10 cellular contexts compared by ENCODE assay signal in genomic region chr17:65554568-65555223, GRCh38. TPM values are rescaled to one million over a fixed set of nuclear protein-coding genes. Genes with fewer than 3 reads are reported as not detected.
DNase-seq lines count a peak whose midpoint lies in the region; FAIRE-seq and TF ChIP-seq lines count a peak whose summit lies in the region.
"Had no signal": no experiment of that assay in that cellular context is flagged by ENCODE, and none has a peak within 500 bp of the region (broad histone marks: within the 10 kb centered on the region; RNA-seq: fewer than 3 reads in every experiment).

No MANE protein-coding gene starts in this region.

- TF ChIP-seq CTCF in fibroblast of mammary gland (conservative IDR thresholded peaks at IDR 0.05; ENCODE audit: control insufficient read depth, insufficient read depth, low read depth, low read length) = peak; percentile 18
- TF ChIP-seq CTCF in neural crest cell (conservative IDR thresholded peaks at IDR 0.05) = peak; percentile 17

- H3K4me1 ChIP-seq in CD8-positive, alpha-beta memory T cell (ENCODE audit: insufficient read depth, low read length) = peaks cover 36% of the 10 kb centered on the region

- DNase-seq in CD8-positive, alpha-beta memory T cell = no peak
- DNase-seq in NCI-H510A (lab: John Stamatoyannopoulos, UW) (peak; percentile 69), fibroblast of mammary gland (ENCODE audit: low read depth) (peak; percentile 38), neural crest cell (ENCODE audit: low read depth, low spot score) (no peak), NCI-H2227 (lab: John Stamatoyannopoulos, UW; ENCODE audit: unreplicated experiment) (no peak), H54 (ENCODE audit: insufficient read length, low spot score) (no peak), NCI-H1694 (lab: John Stamatoyannopoulos, UW) (no peak)
- DNase-seq in stimulated activated CD8-positive, alpha-beta memory T cell treated with anti-CD3 and anti-CD28 coated beads, Interleukin-4, amount 100 ng/mL, for 48 hours = no peak

- H3K27me3 ChIP-seq in CD8-positive, alpha-beta memory T cell (ENCODE audit: insufficient read depth, low read length, poor library complexity, severe bottlenecking) = no peaks in the 10 kb centered on the region

- H3K36me3 Mint-ChIP-seq in CD8-positive, alpha-beta memory T cell = peaks cover 0 to 25% (median 8%) of the 10 kb centered on the region in 3 donors
- peaks cover 25% of the 10 kb centered on the region for H3K36me3 Mint-ChIP-seq in neural crest cell (ENCODE audit: low read depth)

- H3K36me3 ChIP-seq in CD8-positive, alpha-beta memory T cell (ENCODE audit: insufficient read depth, low read length) = no peaks in the 10 kb centered on the region

- peaks cover 23 to 39% (median 34%) of the 10 kb centered on the region in 3 donors for H3K4me1 Mint-ChIP-seq in CD8-positive, alpha-beta memory T cell
- peaks cover 38% of the 10 kb centered on the region for H3K4me1 Mint-ChIP-seq in neural crest cell

- no peaks in the 10 kb centered on the region for H3K9me3 ChIP-seq in CD8-positive, alpha-beta memory T cell (ENCODE audit: low read length)
- H3K9me3 ChIP-seq: HAP-1 had no signal

- TF ChIP-seq POLR2A in H54 (IDR thresholded peaks at IDR 0.05; ENCODE audit: low read depth, low read length) = no peak

- POLR2A ChIA-PET in CD8-positive, alpha-beta memory T cell (lab: Charles Lee) = no interaction called here

- no peak for FAIRE-seq in H54 (lab: Jason Lieb, UNC)

- H3K4me3 Mint-ChIP-seq in CD8-positive, alpha-beta memory T cell = peak overlapping the region in 1 of 7 donors; percentile 40
- no peak overlapping the region for H3K4me3 Mint-ChIP-seq in neural crest cell

- no peak overlapping the region for H3K27ac ChIP-seq in CD8-positive, alpha-beta memory T cell (ENCODE audit: low read depth, low read length)

- CTCF ChIA-PET in CD8-positive, alpha-beta memory T cell (lab: Charles Lee) = interaction anchor here (1.6 kb wide), 1 partner anchor 98 kb away, joined by 4 read pairs; no protein-coding TSS in a partner anchor

- H3K4me3 ChIP-seq in CD8-positive, alpha-beta memory T cell (ENCODE audit: low read length) = peak overlapping the region; percentile 13
- H3K4me3 ChIP-seq in fibroblast of mammary gland (ENCODE audit: control insufficient read depth, low read depth, low read length) = no peak overlapping the region
- H3K4me3 ChIP-seq: HAP-1, lung had no signal

- H3K27ac Mint-ChIP-seq in CD8-positive, alpha-beta memory T cell = peak overlapping the region in 1 of 8 donors; percentile 26
- H3K27ac Mint-ChIP-seq in neural crest cell (ENCODE audit: unreplicated experiment) = no peak overlapping the region

- H3K27me3 Mint-ChIP-seq in CD8-positive, alpha-beta memory T cell = peaks cover 0 to 6% of the 10 kb centered on the region in 2 donors
- H3K27me3 Mint-ChIP-seq in neural crest cell (ENCODE audit: low read depth) = no peaks in the 10 kb centered on the region

- no peaks in the 10 kb centered on the region for H3K9me3 Mint-ChIP-seq in CD8-positive, alpha-beta memory T cell
- no peaks in the 10 kb centered on the region for H3K9me3 Mint-ChIP-seq in neural crest cell

RNA-seq across cellular contexts. Expression of gene AXIN2, which starts 6.8 kb away (rescaled TPM):
- total RNA-seq in CD8-positive, alpha-beta memory T cell = 1 to 10 TPM; 3.8 TPM
- 3.6 TPM for polyA plus RNA-seq in CD8-positive, alpha-beta memory T cell
- 66.5 and 68.5 TPM in 2 replicates for total RNA-seq in neural crest cell

Comparison
In these comparisons a context has a peak if more than half of its experiments do, and no peak if none do; other contexts are left out.
1. DNase-seq: peak in NCI-H510A (single experiment) and fibroblast of mammary gland (single experiment); none in CD8-positive, alpha-beta memory T cell (0 of 5), neural crest cell (single experiment), NCI-H2227 (single experiment), H54 (single experiment), stimulated activated CD8-positive, alpha-beta memory T cell treated with anti-CD3 and anti-CD28 coated beads, Interleukin-4, amount 100 ng/mL, for 48 hours (single experiment) and NCI-H1694 (single experiment).
2. RNA of gene AXIN2, which starts 6.8 kb away (total RNA-seq): 66.5 to 68.5 TPM in neural crest cell; 3.8 TPM in CD8-positive, alpha-beta memory T cell; every median in the first group is over 10 times any median in the second.